11 cellular contexts compared by ENCODE assay signal in the genomic region with DNA sequence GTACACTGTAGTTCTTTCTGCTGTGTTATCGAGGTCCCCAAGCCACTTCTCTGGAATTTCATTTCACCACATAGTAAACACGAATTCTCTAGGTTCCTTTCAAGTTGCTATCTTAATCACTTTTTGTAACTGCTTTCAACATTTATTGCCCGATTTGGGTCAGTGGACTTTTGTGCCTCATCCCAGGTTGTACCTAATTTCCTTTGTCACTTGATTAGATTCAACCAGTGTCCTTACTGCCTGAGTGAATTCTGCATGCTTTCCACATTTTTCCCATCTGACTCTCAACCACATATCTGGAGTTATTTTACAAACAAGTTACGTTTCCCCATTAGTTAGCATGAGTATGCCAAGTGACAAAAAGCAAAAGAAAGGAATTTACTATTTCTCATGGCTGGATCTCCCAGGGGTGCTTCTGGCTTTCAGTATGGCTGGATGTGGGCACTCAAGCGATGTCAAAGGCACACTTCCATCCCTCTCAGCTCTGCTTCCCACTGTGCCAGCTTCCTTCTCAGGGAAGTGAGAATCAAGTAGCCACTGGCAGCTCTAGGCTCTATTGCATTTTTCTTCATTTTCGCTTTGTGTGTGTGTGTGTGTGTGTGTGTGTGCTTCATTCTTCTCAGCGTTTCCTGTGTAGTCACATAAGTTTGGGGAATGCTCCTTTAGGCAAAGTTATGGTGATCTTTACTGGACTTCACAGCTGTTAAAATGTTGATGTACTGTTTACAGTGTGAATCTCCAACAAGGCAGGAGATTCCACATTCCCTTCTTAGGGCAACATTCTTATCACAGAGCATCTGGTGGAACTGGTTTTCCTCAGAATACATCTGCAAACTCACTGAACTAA.
DNase-seq lines count a peak whose midpoint lies in the region; ATAC-seq and TF ChIP-seq lines count a peak whose summit lies in the region.
"Had no signal": no experiment of that assay in that cellular context is flagged by ENCODE, and none has a peak within 500 bp of the region (broad histone marks: within the 10 kb centered on the region; RNA-seq: fewer than 3 reads in every experiment).

No MANE protein-coding gene starts in this region.

- CTCF ChIA-PET in PC-9 (lab: Charles Lee) = interaction anchor here (0.6 kb wide), 2 partner anchors 79 to 476 kb away, joined by 3 to 6 read pairs; no protein-coding TSS in a partner anchor

- H3K79me2 ChIP-seq in PC-9 (ENCODE audit: low read depth) = peaks cover 15% of the 10 kb centered on the region; the same call in 1 of the 2 replicates

- peak overlapping the region; percentile 80 for H3K27ac Mint-ChIP-seq in osteocyte (ENCODE audit: unreplicated experiment)

- no peaks in the 10 kb centered on the region for H3K9me3 ChIP-seq in PC-9 (ENCODE audit: insufficient read depth, low read depth)
- H3K9me3 ChIP-seq in upper lobe of left lung = no peaks in the 10 kb centered on the region
- no peaks in the 10 kb centered on the region for H3K9me3 ChIP-seq in WERI-Rb-1 (ENCODE audit: severe bottlenecking)
- H3K9me3 ChIP-seq: suprapubic skin had no signal

- H3K27me3 ChIP-seq in PC-9 (ENCODE audit: insufficient read depth, low read depth) = no peaks in the 10 kb centered on the region
- H3K27me3 ChIP-seq in upper lobe of left lung = no peaks in the 10 kb centered on the region
- no peaks in the 10 kb centered on the region for H3K27me3 ChIP-seq in WERI-Rb-1 (ENCODE audit: insufficient read depth, low read depth, severe bottlenecking)
- H3K27me3 ChIP-seq: suprapubic skin had no signal

- POLR2A ChIA-PET in PC-9 (lab: Charles Lee; ENCODE audit: unreplicated experiment) = interaction anchor here (0.6 to 0.7 kb wide), 2 partner anchors 112 to 329 kb away, joined by 4 to 6 read pairs; no protein-coding TSS in a partner anchor

- H3K4me1 ChIP-seq in PC-9 (replicated peaks; ENCODE audit: insufficient read depth) (peaks cover 72% of the 10 kb centered on the region), upper lobe of left lung (peaks cover 0 to 5% (median 0%) of the 10 kb centered on the region in 4 donors)

- BruUV-seq in PC-9 (replicated peaks; lab: Mats Ljungman, UMichigan) = no TSS peak

- no peak overlapping the region; the same call in 1 of the 2 replicates for H3K4me3 ChIP-seq in PC-9
- H3K4me3 ChIP-seq in epithelial cell of proximal tubule (ENCODE audit: low read depth, low read length) = no peak overlapping the region
- no peak overlapping the region for H3K4me3 ChIP-seq in upper lobe of left lung
- no peak overlapping the region for H3K4me3 ChIP-seq in WERI-Rb-1 (ENCODE audit: low read depth, low read length)
- H3K4me3 ChIP-seq: skin epidermis, suprapubic skin had no signal

- H3K4me1 Mint-ChIP-seq in osteocyte (ENCODE audit: unreplicated experiment) = peaks cover 82% of the 10 kb centered on the region

- H2AFZ ChIP-seq in PC-9 = no peak overlapping the region

- TF ChIP-seq CTCF in PC-9 (conservative IDR thresholded peaks at IDR 0.05) (no peak), epithelial cell of proximal tubule (conservative IDR thresholded peaks at IDR 0.05; ENCODE audit: low read depth, low read length) (no peak), osteocyte (IDR thresholded peaks at IDR 0.05) (no peak), GM13977 (IDR thresholded peaks at IDR 0.05; ENCODE audit: extremely low read depth, insufficient read depth, missing control alignments) (no peak), upper lobe of left lung (IDR thresholded peaks at IDR 0.05) (no peak), WERI-Rb-1 (IDR thresholded peaks at IDR 0.05; ENCODE audit: low read depth, low read length) (no peak)

- no peaks in the 10 kb centered on the region for H3K27me3 Mint-ChIP-seq in osteocyte (ENCODE audit: unreplicated experiment)

- peak overlapping the region; percentile 57 for H3K4me3 Mint-ChIP-seq in osteocyte (ENCODE audit: unreplicated experiment)

- H3K36me3 Mint-ChIP-seq in osteocyte (ENCODE audit: unreplicated experiment) = no peaks in the 10 kb centered on the region

- DNase-seq in EL (peak; percentile 87), PC-9 (peak; percentile 41 to 94), epithelial cell of proximal tubule (ENCODE audit: low read depth) (peak; percentile 100), osteocyte (ENCODE audit: extremely low spot score, unreplicated experiment) (no peak), GM13977 (ENCODE audit: low spot score) (no peak), upper lobe of left lung (no peak), WERI-Rb-1 (no peak)
- no peak for DNase-seq in activated CD8-positive, alpha-beta memory T cell treated with anti-CD3 and anti-CD28 coated beads for 24 hours
- DNase-seq: activated CD4-positive, CD25-positive, alpha-beta regulatory T cell had no signal

- 58 to 64% methylated on average over 7 of the region's 7 CpGs for WGBS in upper lobe of left lung, 2 donors

- ATAC-seq in upper lobe of left lung (ENCODE audit: low FRiP score in 2 of 2) = no peak

- peaks cover 56% of the 10 kb centered on the region for H3F3A ChIP-seq in PC-9 (ENCODE audit: insufficient read depth, low read depth)

- no peaks in the 10 kb centered on the region for H3K9me2 ChIP-seq in PC-9 (ENCODE audit: insufficient read depth)

- no peaks in the 10 kb centered on the region for H4K20me1 ChIP-seq in PC-9 (ENCODE audit: insufficient read depth)

- no peak for TF ChIP-seq POLR2A in upper lobe of left lung (IDR thresholded peaks at IDR 0.05)

- no peak for TF ChIP-seq EP300 in upper lobe of left lung (IDR thresholded peaks at IDR 0.05)

- intact Hi-C loops in PC-9 (cut with micrococcal nuclease; ENCODE audit: unreplicated experiment) = loop anchor here (2.0 to 10.0 kb wide), 4 partner anchors 37 to 333 kb away; partner anchors contain the start of gene HTATIP2

- H3K4me2 ChIP-seq in PC-9 = peak overlapping the region; percentile 64

- peak overlapping the region; percentile 83 for H3K27ac ChIP-seq in PC-9
- no peak overlapping the region for H3K27ac ChIP-seq in upper lobe of left lung
- H3K27ac ChIP-seq in WERI-Rb-1 = no peak overlapping the region
- H3K27ac ChIP-seq: suprapubic skin had no signal

- no peaks in the 10 kb centered on the region for H3K36me3 ChIP-seq in PC-9 (ENCODE audit: low read depth)
- no peaks in the 10 kb centered on the region for H3K36me3 ChIP-seq in upper lobe of left lung
- peaks cover 13% of the 10 kb centered on the region for H3K36me3 ChIP-seq in WERI-Rb-1

- in situ Hi-C loops in GM13977 (cut with MboI; ENCODE audit: low pct_unique_long_range_greater_than_20kb, low sequenced_read_pairs, unreplicated experiment) = no loop called here

- no peaks in the 10 kb centered on the region for H3K9me3 Mint-ChIP-seq in osteocyte (ENCODE audit: unreplicated experiment)

Comparison
In these comparisons a context has a peak if more than half of its experiments do, and no peak if none do; other contexts are left out.
1. DNase-seq: peak in EL (single experiment), PC-9 (2 of 2) and epithelial cell of proximal tubule (single experiment); none in osteocyte (single experiment), activated CD8-positive, alpha-beta memory T cell treated with anti-CD3 and anti-CD28 coated beads for 24 hours (single experiment), GM13977 (single experiment), upper lobe of left lung (0 of 2) and WERI-Rb-1 (single experiment).